ENCODE assay signal across 1 cellular context in genomic region chr5:124399426-124399961, GRCh38.
TF ChIP-seq lines count a peak whose summit lies in the region.

No MANE protein-coding gene starts in this region.

TF ChIP-seq in endothelial cell of umbilical vein, 7 proteins besides CTCF, POLR2A, EP300 and RAD21 (continued from another document):
- TF ChIP-seq FOS (IDR thresholded peaks at IDR 0.05; ENCODE audit: borderline replicate concordance, insufficient read depth, low read length): no peak
- no peak for TF ChIP-seq POLR2AphosphoS5 (IDR thresholded peaks at IDR 0.05; ENCODE audit: insufficient read depth, low read depth, low read length)
- no peak for TF ChIP-seq JUN (IDR thresholded peaks at IDR 0.05; ENCODE audit: borderline replicate concordance, insufficient read depth, insufficient read length, low read depth)
- no peak for TF ChIP-seq MYC (IDR thresholded peaks at IDR 0.05; ENCODE audit: low read depth, low read length)
- TF ChIP-seq, protein P1, sequence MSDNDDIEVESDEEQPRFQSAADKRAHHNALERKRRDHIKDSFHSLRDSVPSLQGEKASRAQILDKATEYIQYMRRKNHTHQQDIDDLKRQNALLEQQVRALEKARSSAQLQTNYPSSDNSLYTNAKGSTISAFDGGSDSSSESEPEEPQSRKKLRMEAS (IDR thresholded peaks at IDR 0.05; ENCODE audit: insufficient read depth, insufficient read length): no peak
- no peak for TF ChIP-seq GATA2 (IDR thresholded peaks at IDR 0.05; ENCODE audit: insufficient read depth, insufficient read length, low read depth, low read length)
